In the genomic region with DNA sequence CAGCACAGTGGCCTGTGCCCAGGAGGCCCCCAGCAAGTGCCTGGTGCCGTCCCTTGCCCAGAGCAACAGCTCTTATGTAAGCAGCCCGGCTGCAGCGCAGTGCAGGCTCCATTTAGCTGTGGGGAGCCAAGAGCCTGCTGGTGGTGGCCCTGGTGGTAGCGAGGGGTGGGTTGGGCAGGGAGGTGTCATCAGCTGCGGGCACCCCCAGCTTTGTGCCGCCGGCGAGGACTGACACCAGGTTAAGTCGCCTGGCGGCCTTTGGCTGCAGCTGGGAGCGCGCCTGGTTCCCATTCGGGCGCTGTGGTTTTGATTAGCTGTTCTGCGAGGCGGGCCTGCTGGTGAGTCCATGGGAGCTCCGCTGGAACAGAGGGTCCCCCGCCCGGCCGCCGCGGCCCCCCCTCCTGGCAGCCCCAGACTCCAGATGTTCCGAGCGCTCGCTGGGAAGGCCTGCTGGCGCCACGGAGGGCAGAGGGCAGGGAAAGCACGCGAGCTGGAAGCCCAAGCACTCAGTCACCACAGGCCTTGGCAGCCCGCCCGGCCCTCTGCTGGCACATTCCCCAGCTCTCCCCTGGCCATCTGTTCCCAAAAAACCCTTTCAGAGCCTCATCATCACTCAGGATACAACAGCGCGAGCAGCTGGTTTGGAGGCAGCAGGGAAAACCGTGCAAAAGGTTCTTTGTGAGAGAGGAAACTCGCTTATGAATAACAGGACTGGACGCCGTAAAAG, we compare ENCODE assay signal across 2 cellular contexts.
TF ChIP-seq lines count a peak whose summit lies in the region.

No MANE protein-coding gene starts in this region.

TF ChIP-seq in HEK293, 187 proteins besides CTCF, POLR2A, EP300 and RAD21 (continued from another document and continues in another):
- TF ChIP-seq ZBTB44 (tag by site-specific recombination; IDR thresholded peaks at IDR 0.05), result peak; percentile 50; the same call in 1 of the 2 replicates
- peak; percentile 85 for TF ChIP-seq ZNF660 (tag by site-specific recombination; IDR thresholded peaks at IDR 0.05)
- peak; percentile 55; the same call in 1 of the 2 replicates for TF ChIP-seq ZNF596 (tag by site-specific recombination; IDR thresholded peaks at IDR 0.05)
- peak; percentile 39; the same call in 1 of the 2 replicates for TF ChIP-seq MZF1 (tag by site-specific recombination; IDR thresholded peaks at IDR 0.05; ENCODE audit: borderline replicate concordance)
- TF ChIP-seq ZNF335 (tag by site-specific recombination; conservative IDR thresholded peaks at IDR 0.05), result peak; percentile 34
- peak; percentile 89 for TF ChIP-seq ZNF843 (tag by site-specific recombination; IDR thresholded peaks at IDR 0.05)
- no peak for TF ChIP-seq ZNF501 (tag by site-specific recombination; IDR thresholded peaks at IDR 0.05)
- TF ChIP-seq ZNF529 (tag by site-specific recombination; IDR thresholded peaks at IDR 0.05; ENCODE audit: insufficient replicate concordance), result no peak
- TF ChIP-seq, protein P1, sequence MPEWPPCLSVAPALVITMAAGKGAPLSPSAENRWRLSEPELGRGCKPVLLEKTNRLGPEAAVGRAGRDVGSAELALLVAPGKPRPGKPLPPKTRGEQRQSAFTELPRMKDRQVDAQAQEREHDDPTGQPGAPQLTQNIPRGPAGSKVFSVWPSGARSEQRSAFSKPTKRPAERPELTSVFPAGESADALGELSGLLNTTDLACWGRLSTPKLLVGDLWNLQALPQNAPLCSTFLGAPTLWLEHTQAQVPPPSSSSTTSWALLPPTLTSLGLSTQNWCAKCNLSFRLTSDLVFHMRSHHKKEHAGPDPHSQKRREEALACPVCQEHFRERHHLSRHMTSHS (tag by site-specific recombination; IDR thresholded peaks at IDR 0.05), result peak; percentile 51; the same call in 1 of the 2 replicates
- peak; percentile 82 for TF ChIP-seq TSHZ1 (tag by site-specific recombination; IDR thresholded peaks at IDR 0.05; ENCODE audit: borderline replicate concordance)
- TF ChIP-seq MEIS1 (CRISPR knock-in tag; IDR thresholded peaks at IDR 0.05; ENCODE audit: borderline replicate concordance), result no peak
- peak; percentile 65 for TF ChIP-seq ZNF629 (tag by site-specific recombination; IDR thresholded peaks at IDR 0.05)
- TF ChIP-seq, protein P2, sequence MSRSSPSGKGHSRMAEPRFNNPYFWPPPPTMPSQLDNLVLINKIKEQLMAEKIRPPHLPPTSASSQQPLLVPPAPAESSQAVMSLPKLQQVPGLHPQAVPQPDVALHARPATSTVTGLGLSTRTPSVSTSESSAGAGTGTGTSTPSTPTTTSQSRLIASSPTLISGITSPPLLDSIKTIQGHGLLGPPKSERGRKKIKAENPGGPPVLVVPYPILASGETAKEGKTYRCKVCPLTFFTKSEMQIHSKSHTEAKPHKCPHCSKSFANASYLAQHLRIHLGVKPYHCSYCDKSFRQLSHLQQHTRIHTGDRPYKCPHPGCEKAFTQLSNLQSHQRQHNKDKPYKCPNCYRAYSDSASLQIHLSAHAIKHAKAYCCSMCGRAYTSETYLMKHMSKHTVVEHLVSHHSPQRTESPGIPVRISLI (tag by site-specific recombination; IDR thresholded peaks at IDR 0.05), result peak; percentile 62; the same call in 1 of the 2 replicates
- no peak for TF ChIP-seq TRIM28 (IDR thresholded peaks at IDR 0.05; ENCODE audit: borderline replicate concordance, low read length)
- TF ChIP-seq GLIS1 (tag by site-specific recombination; IDR thresholded peaks at IDR 0.05), result peak; percentile 93
- TF ChIP-seq ZSCAN30 (tag by site-specific recombination; IDR thresholded peaks at IDR 0.05), result peak; percentile 83
- TF ChIP-seq, protein P3, sequence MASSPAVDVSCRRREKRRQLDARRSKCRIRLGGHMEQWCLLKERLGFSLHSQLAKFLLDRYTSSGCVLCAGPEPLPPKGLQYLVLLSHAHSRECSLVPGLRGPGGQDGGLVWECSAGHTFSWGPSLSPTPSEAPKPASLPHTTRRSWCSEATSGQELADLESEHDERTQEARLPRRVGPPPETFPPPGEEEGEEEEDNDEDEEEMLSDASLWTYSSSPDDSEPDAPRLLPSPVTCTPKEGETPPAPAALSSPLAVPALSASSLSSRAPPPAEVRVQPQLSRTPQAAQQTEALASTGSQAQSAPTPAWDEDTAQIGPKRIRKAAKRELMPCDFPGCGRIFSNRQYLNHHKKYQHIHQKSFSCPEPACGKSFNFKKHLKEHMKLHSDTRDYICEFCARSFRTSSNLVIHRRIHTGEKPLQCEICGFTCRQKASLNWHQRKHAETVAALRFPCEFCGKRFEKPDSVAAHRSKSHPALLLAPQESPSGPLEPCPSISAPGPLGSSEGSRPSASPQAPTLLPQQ (tag by site-specific recombination; IDR thresholded peaks at IDR 0.05), result peak; percentile 74
- no peak for TF ChIP-seq ZFP3 (tag by site-specific recombination; IDR thresholded peaks at IDR 0.05; ENCODE audit: low read depth)
- TF ChIP-seq PRDM1 (tag by site-specific recombination; IDR thresholded peaks at IDR 0.05), result peak; percentile 91

TF ChIP-seq in HepG2, 621 proteins besides CTCF, POLR2A, EP300 and RAD21 (continued from another document and continues in another):
- TF ChIP-seq ZBTB10 (CRISPR knock-in tag; IDR thresholded peaks at IDR 0.05; ENCODE audit: borderline replicate concordance) (0 out of 2 replicates have a peak, but pooled peaks have one; percentile 33), SP4 (CRISPR knock-in tag; IDR thresholded peaks at IDR 0.05) (0 out of 2 replicates have a peak, but pooled peaks have one; percentile 37), ZNF788 (CRISPR knock-in tag; IDR thresholded peaks at IDR 0.05; ENCODE audit: borderline replicate concordance) (peak; percentile 50; the same call in 1 of the 2 replicates), SETDB1 (CRISPR knock-in tag; IDR thresholded peaks at IDR 0.05; ENCODE audit: borderline replicate concordance) (no peak), ZKSCAN8 (CRISPR knock-in tag; IDR thresholded peaks at IDR 0.05; ENCODE audit: borderline replicate concordance) (no peak), ZNF792 (CRISPR knock-in tag; IDR thresholded peaks at IDR 0.05) (peak; percentile 85; the same call in 1 of the 2 replicates), ZEB1 (IDR thresholded peaks at IDR 0.05; ENCODE audit: insufficient replicate concordance, low read depth) (no peak), HNF4A (CRISPR knock-in tag; IDR thresholded peaks at IDR 0.05) (peak; percentile 39), PPARG (CRISPR knock-in tag; conservative IDR thresholded peaks at IDR 0.05) (no peak), ZNF800 (CRISPR knock-in tag; IDR thresholded peaks at IDR 0.05) (peak; percentile 92), ISL2 (CRISPR knock-in tag; IDR thresholded peaks at IDR 0.05) (peak; percentile 58; the same call in 1 of the 2 replicates), ZNF256 (CRISPR knock-in tag; conservative IDR thresholded peaks at IDR 0.05) (no peak; the same call in 1 of the 2 replicates), KLF15 (CRISPR knock-in tag; IDR thresholded peaks at IDR 0.05; ENCODE audit: borderline replicate concordance) (peak; percentile 2; the same call in 1 of the 2 replicates), ZNF512 (CRISPR knock-in tag; IDR thresholded peaks at IDR 0.05) (no peak), ZSCAN31 (CRISPR knock-in tag; IDR thresholded peaks at IDR 0.05; ENCODE audit: low read depth) (peak; percentile 42; the same call in 1 of the 2 replicates), MLX (CRISPR knock-in tag; IDR thresholded peaks at IDR 0.05) (peak; percentile 26; the same call in 1 of the 2 replicates), NONO (IDR thresholded peaks at IDR 0.05) (no peak), NONO (CRISPR knock-in tag; conservative IDR thresholded peaks at IDR 0.05) (peak; percentile 67), DMAP1 (CRISPR knock-in tag; IDR thresholded peaks at IDR 0.05) (peak; percentile 69; the same call in 1 of the 2 replicates), SMC3 (IDR thresholded peaks at IDR 0.05; ENCODE audit: low read length) (0 out of 2 replicates have a peak, but pooled peaks have one; percentile 6), KAT2B (IDR thresholded peaks at IDR 0.05; ENCODE audit: borderline replicate concordance, low read depth, low read length) (no peak), HOXA3 (CRISPR knock-in tag; IDR thresholded peaks at IDR 0.05) (peak; percentile 66; the same call in 1 of the 2 replicates)
- TF ChIP-seq, protein P4, sequence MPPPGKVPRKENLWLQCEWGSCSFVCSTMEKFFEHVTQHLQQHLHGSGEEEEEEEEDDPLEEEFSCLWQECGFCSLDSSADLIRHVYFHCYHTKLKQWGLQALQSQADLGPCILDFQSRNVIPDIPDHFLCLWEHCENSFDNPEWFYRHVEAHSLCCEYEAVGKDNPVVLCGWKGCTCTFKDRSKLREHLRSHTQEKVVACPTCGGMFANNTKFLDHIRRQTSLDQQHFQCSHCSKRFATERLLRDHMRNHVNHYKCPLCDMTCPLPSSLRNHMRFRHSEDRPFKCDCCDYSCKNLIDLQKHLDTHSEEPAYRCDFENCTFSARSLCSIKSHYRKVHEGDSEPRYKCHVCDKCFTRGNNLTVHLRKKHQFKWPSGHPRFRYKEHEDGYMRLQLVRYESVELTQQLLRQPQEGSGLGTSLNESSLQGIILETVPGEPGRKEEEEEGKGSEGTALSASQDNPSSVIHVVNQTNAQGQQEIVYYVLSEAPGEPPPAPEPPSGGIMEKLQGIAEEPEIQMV (CRISPR knock-in tag; IDR thresholded peaks at IDR 0.05; ENCODE audit: low read depth), result no peak
- TF ChIP-seq, protein P5, sequence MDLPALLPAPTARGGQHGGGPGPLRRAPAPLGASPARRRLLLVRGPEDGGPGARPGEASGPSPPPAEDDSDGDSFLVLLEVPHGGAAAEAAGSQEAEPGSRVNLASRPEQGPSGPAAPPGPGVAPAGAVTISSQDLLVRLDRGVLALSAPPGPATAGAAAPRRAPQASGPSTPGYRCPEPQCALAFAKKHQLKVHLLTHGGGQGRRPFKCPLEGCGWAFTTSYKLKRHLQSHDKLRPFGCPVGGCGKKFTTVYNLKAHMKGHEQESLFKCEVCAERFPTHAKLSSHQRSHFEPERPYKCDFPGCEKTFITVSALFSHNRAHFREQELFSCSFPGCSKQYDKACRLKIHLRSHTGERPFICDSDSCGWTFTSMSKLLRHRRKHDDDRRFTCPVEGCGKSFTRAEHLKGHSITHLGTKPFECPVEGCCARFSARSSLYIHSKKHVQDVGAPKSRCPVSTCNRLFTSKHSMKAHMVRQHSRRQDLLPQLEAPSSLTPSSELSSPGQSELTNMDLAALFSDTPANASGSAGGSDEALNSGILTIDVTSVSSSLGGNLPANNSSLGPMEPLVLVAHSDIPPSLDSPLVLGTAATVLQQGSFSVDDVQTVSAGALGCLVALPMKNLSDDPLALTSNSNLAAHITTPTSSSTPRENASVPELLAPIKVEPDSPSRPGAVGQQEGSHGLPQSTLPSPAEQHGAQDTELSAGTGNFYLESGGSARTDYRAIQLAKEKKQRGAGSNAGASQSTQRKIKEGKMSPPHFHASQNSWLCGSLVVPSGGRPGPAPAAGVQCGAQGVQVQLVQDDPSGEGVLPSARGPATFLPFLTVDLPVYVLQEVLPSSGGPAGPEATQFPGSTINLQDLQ (CRISPR knock-in tag; IDR thresholded peaks at IDR 0.05), result peak; percentile 9; the same call in 1 of the 2 replicates
